33 cellular contexts compared by ENCODE assay signal in genomic region chr7:100686822-100687211, GRCh38. TPM values are rescaled to one million over a fixed set of nuclear protein-coding genes. Genes with fewer than 3 reads are reported as not detected.
"Had no signal": no experiment of that assay in that cellular context is flagged by ENCODE, and none has a peak within 500 bp of the region (broad histone marks: within the 10 kb centered on the region; RNA-seq: fewer than 3 reads in every experiment).

No MANE protein-coding gene starts in this region.

- ATAC-seq: activated CD8-positive, alpha-beta memory T cell treated with anti-CD3 and anti-CD28 coated beads, Interleukin-2, amount 10 ng/mL, durations not matched to agents 7 days and 5 days; activated CD8-positive, alpha-beta T cell treated with anti-CD3 and anti-CD28 coated beads for 36 hours; effector memory CD8-positive, alpha-beta T cell; esophagus mucosa; left lung; naive thymus-derived CD4-positive, alpha-beta T cell; stimulated activated naive CD8-positive, alpha-beta T cell treated with anti-CD3 and anti-CD28 coated beads, Interleukin-15, Interleukin-2, amounts not matched to agents 100 U/mL and 50 U/mL, for 24 hours; upper lobe of right lung had no signal

- H3K9me3 ChIP-seq: adrenal gland, ascending aorta, colonic mucosa, left lung, sigmoid colon, thyroid gland, upper lobe of right lung had no signal

- FAIRE-seq: endothelial cell of umbilical vein, TTC549 had no signal

- H3K27me3 ChIP-seq: adrenal gland, ascending aorta, brain microvascular endothelial cell, colonic mucosa, dorsolateral prefrontal cortex, left lung, sigmoid colon, thyroid gland, upper lobe of right lung had no signal

- DNase-seq: activated CD4-positive, alpha-beta T cell treated with anti-CD3 and anti-CD28 coated beads, Interleukin-2, amount 10 ng/mL, durations not matched to agents 7 days and 5 days; activated CD4-positive, CD25-positive, alpha-beta regulatory T cell treated with anti-CD3 and anti-CD28 coated beads, Interleukin-2, amount 50 U/mL, for 72 hours; activated CD8-positive, alpha-beta memory T cell treated with anti-CD3 and anti-CD28 coated beads, Interleukin-2, amount 10 ng/mL, durations not matched to agents 7 days and 5 days; activated CD8-positive, alpha-beta T cell treated with anti-CD3 and anti-CD28 coated beads for 36 hours; activated gamma-delta T cell treated with Interleukin-2 at 50 U/mL for 16 hours; activated T-cell treated with anti-CD3 and anti-CD28 coated beads for 4 hours; brain microvascular endothelial cell; central memory CD4-positive, alpha-beta T cell; colonic mucosa; dorsolateral prefrontal cortex; effector memory CD8-positive, alpha-beta T cell; foreskin melanocyte; immature natural killer cell; kidney glomerular epithelial cell; naive thymus-derived CD4-positive, alpha-beta T cell; sigmoid colon; stimulated activated CD4-positive, alpha-beta T cell treated with anti-CD3 and anti-CD28 coated beads, Interleukin-2, amount 100 ng/mL, for 48 hours; stimulated activated naive CD8-positive, alpha-beta T cell treated with anti-CD3 and anti-CD28 coated beads, Interleukin-15, Interleukin-2, amounts not matched to agents 100 U/mL and 50 U/mL, for 24 hours; T-helper 1 cell; thyroid gland; upper lobe of right lung; WERI-Rb-1 had no signal

- H3K27ac ChIP-seq: ascending aorta, brain microvascular endothelial cell, colonic mucosa, left lung, sigmoid colon, thyroid gland, upper lobe of right lung, WERI-Rb-1 had no signal

- H3K4me3 ChIP-seq: adrenal gland, ascending aorta, colonic mucosa, dorsolateral prefrontal cortex, left lung, sigmoid colon, thyroid gland, upper lobe of right lung had no signal

RNA-seq across cellular contexts. Expression of gene ACTL6B, which starts 30.6 kb away (rescaled TPM):
- total RNA-seq: activated CD4-positive, alpha-beta T cell treated with anti-CD3 and anti-CD28 coated beads, Interleukin-2, amount 10 ng/mL, durations not matched to agents 7 days and 5 days; activated CD8-positive, alpha-beta memory T cell treated with anti-CD3 and anti-CD28 coated beads, Interleukin-2, amount 10 ng/mL, durations not matched to agents 7 days and 5 days; activated CD8-positive, alpha-beta T cell treated with anti-CD3 and anti-CD28 coated beads for 36 hours; ascending aorta; endothelial cell of umbilical vein; esophagus mucosa; left lung; lung microvascular endothelial cell; naive thymus-derived CD4-positive, alpha-beta T cell; omental fat pad; posterior vena cava; renal cortical epithelial cell; subcutaneous adipose tissue; upper lobe of right lung had no signal
- polyA plus RNA-seq: endothelial cell of umbilical vein; immature natural killer cell; naive thymus-derived CD4-positive, alpha-beta T cell had no signal

RNA-seq across cellular contexts. Expression of gene EPO, which starts 33.5 kb away (rescaled TPM):
- total RNA-seq: activated CD4-positive, alpha-beta T cell treated with anti-CD3 and anti-CD28 coated beads, Interleukin-2, amount 10 ng/mL, durations not matched to agents 7 days and 5 days; activated CD8-positive, alpha-beta memory T cell treated with anti-CD3 and anti-CD28 coated beads, Interleukin-2, amount 10 ng/mL, durations not matched to agents 7 days and 5 days; activated CD8-positive, alpha-beta T cell treated with anti-CD3 and anti-CD28 coated beads for 36 hours; adrenal gland; ascending aorta; colonic mucosa; endothelial cell of umbilical vein; esophagus mucosa; left lung; lung microvascular endothelial cell; naive thymus-derived CD4-positive, alpha-beta T cell; omental fat pad; posterior vena cava; renal cortical epithelial cell; sigmoid colon; subcutaneous adipose tissue; thyroid gland; upper lobe of right lung had no signal
- polyA plus RNA-seq: endothelial cell of umbilical vein; immature natural killer cell; naive thymus-derived CD4-positive, alpha-beta T cell; sigmoid colon had no signal
